8 cellular contexts compared by ENCODE assay signal in the genomic region with DNA sequence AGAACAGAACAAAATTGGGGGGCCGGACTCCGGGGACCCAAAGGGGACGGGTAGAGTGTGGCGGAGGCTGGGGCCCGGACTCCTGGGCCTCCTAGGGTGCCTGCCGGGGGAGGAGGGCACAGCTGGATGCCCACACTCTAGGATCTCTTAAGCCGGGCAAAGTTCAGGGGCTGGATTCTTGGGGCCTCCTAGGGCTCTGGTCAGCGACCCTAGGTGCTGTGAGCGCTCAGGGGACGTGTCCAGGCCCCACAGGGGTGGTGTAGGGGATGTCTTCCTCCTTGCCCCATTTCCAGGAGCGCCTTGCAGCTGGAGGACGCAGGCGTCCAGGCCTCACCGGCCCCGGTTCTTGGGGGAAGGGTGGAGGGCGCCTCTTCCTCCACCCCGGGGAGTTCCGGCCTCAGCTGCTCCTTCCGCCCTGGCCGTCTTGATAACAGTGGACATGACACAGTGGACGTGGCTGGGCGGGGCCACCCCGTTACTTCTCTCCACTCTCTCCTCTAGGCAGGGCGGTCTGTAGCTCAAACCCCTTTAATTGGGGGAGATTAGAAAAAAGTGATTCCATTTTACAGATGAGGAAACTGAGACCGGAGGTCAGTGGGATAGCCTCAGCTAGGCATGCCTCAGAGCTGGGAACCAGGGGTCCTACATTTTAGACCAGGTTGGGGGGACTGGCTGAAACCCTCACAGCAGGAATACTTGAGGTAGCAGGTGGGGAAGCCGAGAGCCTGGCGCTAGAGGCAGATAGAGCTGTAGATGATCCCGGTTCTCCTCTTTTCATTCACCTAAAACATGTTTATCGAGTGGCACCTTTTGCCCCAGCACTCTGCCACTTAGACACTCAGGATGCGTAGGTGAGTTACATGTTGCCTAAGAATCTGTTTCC. TPM values are rescaled to one million over a fixed set of nuclear protein-coding genes. Genes with fewer than 3 reads are reported as not detected.
DNase-seq lines count a peak whose midpoint lies in the region; ATAC-seq and TF ChIP-seq lines count a peak whose summit lies in the region.

No MANE protein-coding gene starts in this region.

- peaks cover 0 to 2% of the 10 kb centered on the region in 2 donors for H3K9me3 ChIP-seq in lung (ENCODE audit: control insufficient read depth in 2 of 2, insufficient read depth in 1 of 2, low read length in 1 of 2)

- H3K4me1 Mint-ChIP-seq in activated CD8-positive, alpha-beta memory T cell treated with anti-CD3 and anti-CD28 coated beads, Interleukin-2, amount 10 ng/mL, durations not matched to agents 7 days and 5 days: peaks cover 25% of the 10 kb centered on the region
- peaks cover 39% of the 10 kb centered on the region for H3K4me1 Mint-ChIP-seq in central memory CD8-positive, alpha-beta T cell

- ATAC-seq in activated CD8-positive, alpha-beta memory T cell treated with anti-CD3 and anti-CD28 coated beads, Interleukin-2, amount 10 ng/mL, durations not matched to agents 7 days and 5 days: peak; percentile 27
- peak; percentile 30 for ATAC-seq in central memory CD8-positive, alpha-beta T cell (replicated peaks; ENCODE audit: extremely low read depth, poor library complexity, severe bottlenecking)
- ATAC-seq in lung (ENCODE audit: insufficient read depth, low FRiP score): peak; percentile 70

- CTCF ChIA-PET in activated CD8-positive, alpha-beta memory T cell treated with anti-CD3 and anti-CD28 coated beads, Interleukin-2, amount 10 ng/mL, durations not matched to agents 7 days and 5 days (lab: Charles Lee): interaction anchor here (1.1 to 2.9 kb wide), 8 partner anchors 8 to 232 kb away, joined by 3 to 13 read pairs (median 4); a partner anchor contains a TSS

- no peaks in the 10 kb centered on the region for H3K27me3 ChIP-seq in lung (ENCODE audit: control insufficient read depth, insufficient read depth)

- peaks cover 12% of the 10 kb centered on the region for H3K36me3 Mint-ChIP-seq in activated CD8-positive, alpha-beta memory T cell treated with anti-CD3 and anti-CD28 coated beads, Interleukin-2, amount 10 ng/mL, durations not matched to agents 7 days and 5 days
- peaks cover 15% of the 10 kb centered on the region for H3K36me3 Mint-ChIP-seq in central memory CD8-positive, alpha-beta T cell (ENCODE audit: insufficient read depth)

- H3K27ac Mint-ChIP-seq in activated CD8-positive, alpha-beta memory T cell treated with anti-CD3 and anti-CD28 coated beads, Interleukin-2, amount 10 ng/mL, durations not matched to agents 7 days and 5 days: peak overlapping the region; percentile 88
- H3K27ac Mint-ChIP-seq in central memory CD8-positive, alpha-beta T cell (ENCODE audit: low read depth): peak overlapping the region; percentile 90

- H3K4me3 Mint-ChIP-seq in activated CD8-positive, alpha-beta memory T cell treated with anti-CD3 and anti-CD28 coated beads, Interleukin-2, amount 10 ng/mL, durations not matched to agents 7 days and 5 days: peak overlapping the region; percentile 79
- peak overlapping the region; percentile 85 for H3K4me3 Mint-ChIP-seq in central memory CD8-positive, alpha-beta T cell

- TF ChIP-seq POLR2A in NB4 (IDR thresholded peaks at IDR 0.05; ENCODE audit: extremely low read depth, insufficient read length): no peak

- H3K4me1 ChIP-seq in lung (ENCODE audit: control insufficient read depth in 2 of 2, insufficient read depth in 2 of 2, low read length in 2 of 2): peaks cover 0 to 12% of the 10 kb centered on the region in 2 donors

- WGBS in lung, 2 donors: 26 to 29% methylated on average over 30 of the region's 30 CpGs

- peaks cover 0 to 9% of the 10 kb centered on the region in 2 donors for H3K36me3 ChIP-seq in lung (ENCODE audit: control insufficient read depth in 2 of 2, insufficient read depth in 2 of 2, low read length in 2 of 2)

- peaks cover 5% of the 10 kb centered on the region for H3K9me3 Mint-ChIP-seq in activated CD8-positive, alpha-beta memory T cell treated with anti-CD3 and anti-CD28 coated beads, Interleukin-2, amount 10 ng/mL, durations not matched to agents 7 days and 5 days (ENCODE audit: low read depth)
- H3K9me3 Mint-ChIP-seq in central memory CD8-positive, alpha-beta T cell: no peaks in the 10 kb centered on the region

- DNase-seq in activated CD8-positive, alpha-beta memory T cell treated with anti-CD3 and anti-CD28 coated beads, Interleukin-2, amount 10 ng/mL, durations not matched to agents 7 days and 5 days: no peak
- DNase-seq in activated CD8-positive, alpha-beta memory T cell treated with anti-CD3 and anti-CD28 coated beads for 24 hours: no peak
- peak; percentile 80 for DNase-seq in NB4 (ENCODE audit: low read depth)
- no peak for DNase-seq in central memory CD8-positive, alpha-beta T cell (ENCODE audit: low spot score in 2 of 2)
- peak; percentile 74 for DNase-seq in lung (ENCODE audit: low spot score)
- no peak for DNase-seq in hippocampal formation (lab: John Stamatoyannopoulos, UW)
- no peak for DNase-seq in iPS-NIHi11 (ENCODE audit: low spot score)
- no peak for DNase-seq in islet precursor cell

- H3K4me3 ChIP-seq in NB4 (ENCODE audit: low read depth, low read length) (peak overlapping the region; percentile 83), lung (peak overlapping the region; percentile 51)

- H3K27ac ChIP-seq in lung (ENCODE audit: low read depth in 1 of 2, low read length in 1 of 2): peak overlapping the region in 1 of 2 donors; percentile 86

- TF ChIP-seq CTCF in NB4 (IDR thresholded peaks at IDR 0.05; ENCODE audit: low read depth, low read length) (no peak), lung (IDR thresholded peaks at IDR 0.05; ENCODE audit: control extremely low read depth, extremely low read depth) (no peak)

- H3K27me3 Mint-ChIP-seq in activated CD8-positive, alpha-beta memory T cell treated with anti-CD3 and anti-CD28 coated beads, Interleukin-2, amount 10 ng/mL, durations not matched to agents 7 days and 5 days: no peaks in the 10 kb centered on the region
- H3K27me3 Mint-ChIP-seq in central memory CD8-positive, alpha-beta T cell: no peaks in the 10 kb centered on the region

RNA-seq across cellular contexts. Expression of a gene that starts 0.7 kb away (rescaled TPM):
- total RNA-seq in activated CD8-positive, alpha-beta memory T cell treated with anti-CD3 and anti-CD28 coated beads, Interleukin-2, amount 10 ng/mL, durations not matched to agents 7 days and 5 days: 100 to 1,000 TPM; 132 to 158 TPM
- 100 to 1,000 TPM in 1 of 2 donors, 10 to 100 TPM in 1; 80.3 to 248 TPM for total RNA-seq in lung
- 100 to 1,000 TPM; 142 to 455 TPM for polyA plus RNA-seq in lung

RNA-seq across cellular contexts. Expression of a gene that starts 4.1 kb away (rescaled TPM):
- under 1 TPM; 0.56 to 0.99 TPM for total RNA-seq in activated CD8-positive, alpha-beta memory T cell treated with anti-CD3 and anti-CD28 coated beads, Interleukin-2, amount 10 ng/mL, durations not matched to agents 7 days and 5 days
- 1 to 10 TPM in 1 of 2 donors, under 1 TPM in 1; 0.60 to 2.1 TPM for total RNA-seq in lung
- polyA plus RNA-seq in lung: 1 to 10 TPM; 1.8 to 4.4 TPM

RNA-seq across cellular contexts. Expression of a gene that starts 8.0 kb away (rescaled TPM):
- total RNA-seq in activated CD8-positive, alpha-beta memory T cell treated with anti-CD3 and anti-CD28 coated beads, Interleukin-2, amount 10 ng/mL, durations not matched to agents 7 days and 5 days: 100 to 1,000 TPM; 132 to 163 TPM
- 100 to 1,000 TPM in 1 of 2 donors, 10 to 100 TPM in 1; 26.9 to 116 TPM for total RNA-seq in lung
- polyA plus RNA-seq in lung: 100 to 1,000 TPM in 1 of 2 donors, 10 to 100 TPM in 1; 60.5 to 383 TPM

RNA-seq across cellular contexts. Expression of a gene that starts 8.3 kb away (rescaled TPM):
- total RNA-seq in activated CD8-positive, alpha-beta memory T cell treated with anti-CD3 and anti-CD28 coated beads, Interleukin-2, amount 10 ng/mL, durations not matched to agents 7 days and 5 days: 10 to 100 TPM; 43.7 to 51.5 TPM
- 10 to 100 TPM; 37.2 to 41.4 TPM for total RNA-seq in lung
- polyA plus RNA-seq in lung: 10 to 100 TPM; 34.1 to 48.3 TPM

RNA-seq across cellular contexts. Expression of a gene that starts 31.2 kb away (rescaled TPM):
- not detected for total RNA-seq in activated CD8-positive, alpha-beta memory T cell treated with anti-CD3 and anti-CD28 coated beads, Interleukin-2, amount 10 ng/mL, durations not matched to agents 7 days and 5 days
- 10 to 100 TPM in 1 of 2 donors, 1 to 10 TPM in 1; 2.9 to 42.6 TPM for total RNA-seq in lung
- polyA plus RNA-seq in lung: 1,000 to 10,000 TPM in 1 of 2 donors, 10 to 100 TPM in 1; 73.9 to 1,168 TPM

Comparison
In these comparisons a context has a peak if more than half of its experiments do, and no peak if none do; other contexts are left out.
1. DNase-seq: peak in NB4 (single experiment) and lung (single experiment); none in activated CD8-positive, alpha-beta memory T cell treated with anti-CD3 and anti-CD28 coated beads, Interleukin-2, amount 10 ng/mL, durations not matched to agents 7 days and 5 days (single experiment), activated CD8-positive, alpha-beta memory T cell treated with anti-CD3 and anti-CD28 coated beads for 24 hours (single experiment), central memory CD8-positive, alpha-beta T cell (0 of 2), hippocampal formation (0 of 2), iPS-NIHi11 (single experiment) and islet precursor cell (single experiment).
2. Peak in every context shown above with its lines, with median percentiles within 50 percentile points of each other: ATAC-seq.